Comparison of ENCODE assay signal across 24 cellular contexts in genomic region chr5:42520957-42521356, GRCh38.
A peak's percentile ranks its signal among the peaks of the same experiment; 100 is the strongest.
DNase-seq lines count a peak whose midpoint lies in the region; ATAC-seq lines count a peak whose summit lies in the region.
"Had no signal": no experiment of that assay in that cellular context is flagged by ENCODE, and none has a peak within 500 bp of the region (broad histone marks: within the 10 kb centered on the region; RNA-seq: fewer than 3 reads in every experiment).

No MANE protein-coding gene starts in this region.

- H3K9ac ChIP-seq in BLaER1 treated with 17β-estradiol and CSF1 and Interleukin-3, amounts not matched to agents 10 nM and 100 nM, result peak overlapping the region in 2 of 11 experiments; percentile 5 to 61; a peak in 3 of 22 replicates
- no peak overlapping the region for H3K9ac ChIP-seq in subcutaneous abdominal adipose tissue (ENCODE audit: low read length in 5 of 5)
- H3K9ac ChIP-seq: GM23248 had no signal

- no peaks in the 10 kb centered on the region for H4K20me1 ChIP-seq in BLaER1 treated with 17β-estradiol and CSF1 and Interleukin-3, amounts not matched to agents 10 nM and 100 nM

- H3K4me3 ChIP-seq in BLaER1 treated with 17β-estradiol and CSF1 and Interleukin-3, amounts not matched to agents 10 nM and 100 nM, result peak overlapping the region in 5 of 10 experiments; percentile 45 to 63 (median 53); a peak in 9 of 20 replicates
- no peak overlapping the region for H3K4me3 ChIP-seq in subcutaneous abdominal adipose tissue (ENCODE audit: low read depth in 1 of 5, low read length in 5 of 5)
- H3K4me3 ChIP-seq: GM23248 had no signal

- no peaks in the 10 kb centered on the region for H3K27me3 ChIP-seq in BLaER1 treated with 17β-estradiol and CSF1 and Interleukin-3, amounts not matched to agents 10 nM and 100 nM
- H3K27me3 ChIP-seq in subcutaneous abdominal adipose tissue (ENCODE audit: control insufficient read depth in 5 of 5, insufficient read depth in 4 of 5, low read length in 5 of 5), result no peaks in the 10 kb centered on the region
- H3K27me3 ChIP-seq: BE2C had no signal

- ATAC-seq in GM21576 (IDR thresholded peaks at IDR 0.05; ENCODE audit: unreplicated experiment), result no peak
- ATAC-seq: HepG2 had no signal

- H3K9me3 ChIP-seq in BLaER1 treated with 17β-estradiol and CSF1 and Interleukin-3, amounts not matched to agents 10 nM and 100 nM (replicated peaks in 1 of 11), result peaks cover 19 to 38% (median 28%) of the 10 kb centered on the region in 11 experiments
- no peaks in the 10 kb centered on the region for H3K9me3 ChIP-seq in subcutaneous abdominal adipose tissue (ENCODE audit: control insufficient read depth in 5 of 5, low read length in 5 of 5)
- H3K9me3 ChIP-seq: BE2C had no signal

- peak; percentile 97 for DNase-seq in SK-MEL-5 (ENCODE audit: low read depth, low spot score)
- DNase-seq in foreskin melanocyte, result peak; percentile 81
- DNase-seq in NCI-H748 treated with DMSO at 0.1 percent for 48 hours (lab: John Stamatoyannopoulos, UW), result no peak
- DNase-seq in GF-D8 (lab: John Stamatoyannopoulos, UW), result no peak
- DNase-seq: 8988T; ACHN; BE2C; CD4-positive, CD25-positive, alpha-beta regulatory T cell; GM23248; H7; Karpas-422; NCI-H1105; NCI-H1436 treated with DMSO at 0.1 percent for 48 hours; NCI-H187 treated with DMSO at 0.1 percent for 48 hours; NCI-H2171 treated with DMSO at 0.1 percent for 48 hours; NCI-H524; NCI-H774; NK-92 treated with Interleukin-12 subunit alpha and Interleukin-12 subunit beta, amount 100 ng/mL, for 24 hours; Right ventricle myocardium superior; RPMI8226 had no signal

- in situ Hi-C loops in SK-MEL-5 (cut with HindIII; ENCODE audit: low pct_unique_long_range_greater_than_20kb, low sequenced_read_pairs), result no loop called here

- peaks cover 0 to 12% (median 0%) of the 10 kb centered on the region in 11 experiments; a peak in 3 of 22 replicates for H3K36me3 ChIP-seq in BLaER1 treated with 17β-estradiol and CSF1 and Interleukin-3, amounts not matched to agents 10 nM and 100 nM
- peaks cover 0 to under 1% (median 0%) of the 10 kb centered on the region in 5 donors for H3K36me3 ChIP-seq in subcutaneous abdominal adipose tissue (ENCODE audit: control insufficient read depth in 5 of 5, insufficient read depth in 5 of 5, low read length in 5 of 5)
- H3K36me3 ChIP-seq: BE2C had no signal

- H3K27ac ChIP-seq in BLaER1 treated with 17β-estradiol and CSF1 and Interleukin-3, amounts not matched to agents 10 nM and 100 nM, result peak overlapping the region in 7 of 11 experiments; percentile 81 to 89 (median 82); a peak in 13 of 22 replicates
- peak overlapping the region; percentile 64 for H3K27ac ChIP-seq in subcutaneous abdominal adipose tissue (ENCODE audit: low read depth, low read length)
- H3K27ac ChIP-seq: GM23248 had no signal

- peaks cover 15 to 41% (median 29%) of the 10 kb centered on the region in 10 experiments; a peak in 19 of 20 replicates for H3K4me1 ChIP-seq in BLaER1 treated with 17β-estradiol and CSF1 and Interleukin-3, amounts not matched to agents 10 nM and 100 nM
- peaks cover 0 to 74% (median 51%) of the 10 kb centered on the region in 5 donors for H3K4me1 ChIP-seq in subcutaneous abdominal adipose tissue (ENCODE audit: control insufficient read depth in 5 of 5, insufficient read depth in 5 of 5, low read length in 5 of 5)
- H3K4me1 ChIP-seq: BE2C had no signal

- peak overlapping the region in 8 of 11 experiments; percentile 27 to 73 (median 62); a peak in 15 of 22 replicates for H3K4me2 ChIP-seq in BLaER1 treated with 17β-estradiol and CSF1 and Interleukin-3, amounts not matched to agents 10 nM and 100 nM

Comparison
In these comparisons a context has a peak if more than half of its experiments do, and no peak if none do; other contexts are left out.
1. DNase-seq: peak in SK-MEL-5 (single experiment) and foreskin melanocyte (single experiment); none in NCI-H748 treated with DMSO at 0.1 percent for 48 hours (single experiment) and GF-D8 (single experiment).